ENCODE assay signal across 8 cellular contexts in genomic region chr3:157259825-157260224, GRCh38.
"Had no signal": no experiment of that assay in that cellular context is flagged by ENCODE, and none has a peak within 500 bp of the region (broad histone marks: within the 10 kb centered on the region; RNA-seq: fewer than 3 reads in every experiment).

No MANE protein-coding gene starts in this region.

- FAIRE-seq: G401.6, GM12878, GM12891, GM12892, GM18507, GM19239 had no signal

- DNase-seq: GDM1, GF-D8 had no signal

- ATAC-seq: GM12878 had no signal

- H3K4me3 ChIP-seq: GM12878 had no signal
